ENCODE assay signal across 1 cellular context in the genomic region with DNA sequence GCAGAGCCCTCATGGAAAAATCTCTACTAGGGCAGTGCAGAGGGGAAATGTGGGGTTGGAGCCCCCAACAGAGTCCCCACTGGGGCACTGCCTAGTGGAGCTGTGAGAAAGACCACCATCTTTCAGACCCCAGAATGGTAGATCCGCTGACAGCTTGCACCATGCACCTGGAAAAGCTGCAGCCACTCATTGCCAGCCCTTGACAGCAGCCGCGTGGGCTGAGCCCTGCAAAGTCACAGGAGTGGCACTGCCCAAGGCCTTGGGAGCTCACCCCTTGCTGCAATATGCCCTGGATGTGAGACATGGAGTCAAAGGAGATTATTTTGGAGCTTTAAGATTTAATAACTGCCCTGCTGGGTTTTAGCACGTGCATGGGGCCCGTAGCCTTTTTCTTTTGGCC. TPM values are rescaled to one million over a fixed set of nuclear protein-coding genes. Genes with fewer than 3 reads are reported as not detected.
"Had no signal": no experiment of that assay in that cellular context is flagged by ENCODE, and none has a peak within 500 bp of the region (broad histone marks: within the 10 kb centered on the region; RNA-seq: fewer than 3 reads in every experiment).

No MANE protein-coding gene starts in this region.

RNA-seq across cellular contexts. Expression of a gene that starts 40.5 kb away (rescaled TPM):
- polyA plus RNA-seq: K562 had no signal
